Comparison of ENCODE assay signal across 24 cellular contexts in the genomic region with DNA sequence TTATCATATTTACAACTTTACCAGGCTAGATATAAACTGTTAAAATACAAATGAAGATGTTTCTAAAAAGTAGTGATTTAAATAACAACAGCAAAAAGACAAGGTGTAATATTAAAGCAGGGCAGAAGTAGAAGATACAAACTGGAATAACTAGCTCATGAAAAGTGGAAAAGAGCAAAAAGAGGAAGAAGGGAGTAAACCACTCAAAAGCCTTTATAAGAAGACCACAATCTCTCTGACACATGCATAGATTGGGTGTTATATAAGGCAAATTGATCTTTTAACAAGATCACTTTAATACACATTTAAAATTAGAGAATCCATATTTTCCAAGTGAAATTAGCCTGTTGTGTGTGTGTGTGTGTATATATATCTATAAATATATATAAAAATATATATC. TPM values are rescaled to one million over a fixed set of nuclear protein-coding genes. Genes with fewer than 3 reads are reported as not detected.
DNase-seq lines count a peak whose midpoint lies in the region; ATAC-seq lines count a peak whose summit lies in the region.
"Had no signal": no experiment of that assay in that cellular context is flagged by ENCODE, and none has a peak within 500 bp of the region (broad histone marks: within the 10 kb centered on the region; RNA-seq: fewer than 3 reads in every experiment).

No MANE protein-coding gene starts in this region.

- H3K27ac ChIP-seq in Karpas-422 (ENCODE audit: low read length) (no peak overlapping the region), caudate nucleus (ENCODE audit: low read depth, low read length) (no peak overlapping the region)
- H3K27ac ChIP-seq: esophagus squamous epithelium, neural progenitor cell, upper lobe of right lung had no signal

- H3K9me3 ChIP-seq in Karpas-422 (ENCODE audit: low read length): no peaks in the 10 kb centered on the region
- no peaks in the 10 kb centered on the region for H3K9me3 ChIP-seq in T-helper 17 cell (ENCODE audit: control insufficient read depth, low read length, poor library complexity, severe bottlenecking)
- H3K9me3 ChIP-seq: esophagus squamous epithelium, upper lobe of right lung had no signal

- H3K36me3 Mint-ChIP-seq in T-helper 17 cell (ENCODE audit: low read depth): peaks cover 4% of the 10 kb centered on the region
- H3K36me3 Mint-ChIP-seq in activated T-cell treated with anti-CD3 and anti-CD28 coated beads, Interleukin-2, amount 50 U/mL, for 4 hours (ENCODE audit: insufficient read depth): peaks cover 1% of the 10 kb centered on the region
- H3K36me3 Mint-ChIP-seq: neural progenitor cell had no signal

- no peaks in the 10 kb centered on the region for H3K27me3 Mint-ChIP-seq in T-helper 17 cell
- H3K27me3 Mint-ChIP-seq in activated T-cell treated with anti-CD3 and anti-CD28 coated beads, Interleukin-2, amount 50 U/mL, for 4 hours (ENCODE audit: low read depth): no peaks in the 10 kb centered on the region
- H3K27me3 Mint-ChIP-seq: activated naive CD8-positive, alpha-beta T cell treated with anti-CD3 and anti-CD28 coated beads, Interleukin-2, amount 10 ng/mL, durations not matched to agents 7 days and 5 days; CD4-positive, CD25-positive, alpha-beta regulatory T cell had no signal

- H3K4me1 Mint-ChIP-seq in T-helper 17 cell: peaks cover 60% of the 10 kb centered on the region
- H3K4me1 Mint-ChIP-seq in activated T-cell treated with anti-CD3 and anti-CD28 coated beads, Interleukin-2, amount 50 U/mL, for 4 hours (ENCODE audit: low read depth): peaks cover 71% of the 10 kb centered on the region

- no peak for ATAC-seq in T-helper 17 cell
- ATAC-seq in HG03520 (IDR thresholded peaks at IDR 0.05; ENCODE audit: unreplicated experiment): no peak
- ATAC-seq in activated T-cell treated with anti-CD3 and anti-CD28 coated beads, Interleukin-2, amount 50 U/mL, for 4 hours: no peak
- ATAC-seq: GM23338, right cardiac atrium, upper lobe of right lung had no signal

- no peaks in the 10 kb centered on the region for H3K27me3 ChIP-seq in Karpas-422 (ENCODE audit: low read length)
- H3K27me3 ChIP-seq: esophagus squamous epithelium, upper lobe of right lung had no signal

- H3K27ac Mint-ChIP-seq in T-helper 17 cell: peak overlapping the region; percentile 61
- H3K27ac Mint-ChIP-seq: activated naive CD8-positive, alpha-beta T cell treated with anti-CD3 and anti-CD28 coated beads, Interleukin-2, amount 10 ng/mL, durations not matched to agents 7 days and 5 days; CD4-positive, CD25-positive, alpha-beta regulatory T cell; GM23338; HFFc6; neural progenitor cell had no signal

- no peaks in the 10 kb centered on the region for H3K9me3 Mint-ChIP-seq in activated T-cell treated with anti-CD3 and anti-CD28 coated beads, Interleukin-2, amount 50 U/mL, for 4 hours
- H3K9me3 Mint-ChIP-seq: activated naive CD8-positive, alpha-beta T cell treated with anti-CD3 and anti-CD28 coated beads, Interleukin-2, amount 10 ng/mL, durations not matched to agents 7 days and 5 days; CD4-positive, CD25-positive, alpha-beta regulatory T cell; GM23338; HFFc6; neural progenitor cell had no signal

- no peaks in the 10 kb centered on the region for H4K20me1 ChIP-seq in Karpas-422 (ENCODE audit: insufficient read depth, low read depth, low read length)

- no peak overlapping the region for H2AFZ ChIP-seq in Karpas-422 (ENCODE audit: low read length)
- H2AFZ ChIP-seq: GM23338, neural progenitor cell had no signal

- H3K4me2 ChIP-seq in Karpas-422 (ENCODE audit: low read depth, low read length, poor library complexity, severe bottlenecking): no peak overlapping the region
- H3K4me2 ChIP-seq: GM23338, neural progenitor cell had no signal

- H3K4me1 ChIP-seq in Karpas-422 (ENCODE audit: low read length): peaks cover 49% of the 10 kb centered on the region

- no peaks in the 10 kb centered on the region for H3K9me2 ChIP-seq in Karpas-422 (replicated peaks; ENCODE audit: insufficient read depth, low read length)

- peaks cover 85% of the 10 kb centered on the region for H3K79me2 ChIP-seq in Karpas-422 (ENCODE audit: low read length)

- no peak overlapping the region for H3K9ac ChIP-seq in Karpas-422 (ENCODE audit: low read length)
- H3K9ac ChIP-seq: neural progenitor cell had no signal

- 0 out of 2 replicates have a peak, but pooled peaks cover 7% of the 10 kb centered on the region for H3K36me3 ChIP-seq in Karpas-422 (ENCODE audit: insufficient read depth, low read length)
- H3K36me3 ChIP-seq: neural progenitor cell, upper lobe of right lung had no signal

- DNase-seq in Karpas-422 (peak; percentile 54), NOMO-1 (lab: John Stamatoyannopoulos, UW; ENCODE audit: unreplicated experiment in 2 of 2) (peak; percentile 64 to 86), T-helper 17 cell (no peak), caudate nucleus (lab: John Stamatoyannopoulos, UW) (no peak)
- DNase-seq in effector CD4-positive, alpha-beta T cell: no peak
- DNase-seq in activated T-cell treated with anti-CD3 and anti-CD28 coated beads, Interleukin-2, amount 50 U/mL, for 4 hours: no peak
- DNase-seq: activated gamma-delta T cell; activated naive CD8-positive, alpha-beta T cell treated with anti-CD3 and anti-CD28 coated beads, Interleukin-2, amount 10 ng/mL, durations not matched to agents 7 days and 5 days; CD4-positive, CD25-positive, alpha-beta regulatory T cell; EL; esophagus squamous epithelium; foreskin melanocyte; HFFc6; mesenchymal stem cell; NCI-H2081; NCI-H2227 treated with DMSO at 0.1 percent for 48 hours; NCI-H69; right cardiac atrium; stimulated activated CD4-positive, alpha-beta T cell treated with anti-CD3 and anti-CD28 coated beads, Interleukin-2, amount 100 ng/mL, for 48 hours; SW 1271; upper lobe of right lung had no signal

- no peak overlapping the region for H3K4me3 ChIP-seq in Karpas-422 (ENCODE audit: low read length)
- H3K4me3 ChIP-seq: esophagus squamous epithelium, GM23338, neural progenitor cell, upper lobe of right lung had no signal

- no peak overlapping the region for H3K4me3 Mint-ChIP-seq in T-helper 17 cell
- no peak overlapping the region for H3K4me3 Mint-ChIP-seq in activated T-cell treated with anti-CD3 and anti-CD28 coated beads, Interleukin-2, amount 50 U/mL, for 4 hours
- H3K4me3 Mint-ChIP-seq: activated naive CD8-positive, alpha-beta T cell treated with anti-CD3 and anti-CD28 coated beads, Interleukin-2, amount 10 ng/mL, durations not matched to agents 7 days and 5 days; GM23338; HFFc6; neural progenitor cell had no signal

RNA-seq across cellular contexts. Expression of a gene that starts 5.0 kb away (rescaled TPM):
- total RNA-seq in Karpas-422 (2014; rRNA removed; shearing (Covaris generic); ENCODE audit: low replicate concordance): 20.9 and 36.0 TPM in 2 replicates
- 10 to 100 TPM; 32.4 to 35.6 TPM for total RNA-seq in T-helper 17 cell
- total RNA-seq in activated T-cell treated with anti-CD3 and anti-CD28 coated beads, Interleukin-2, amount 50 U/mL, for 4 hours: 1 to 10 TPM; 7.7 to 9.0 (median 9.0) TPM

Comparison
In these comparisons a context has a peak if more than half of its experiments do, and no peak if none do; other contexts are left out.
1. DNase-seq: peak in Karpas-422 (single experiment) and NOMO-1 (2 of 2); none in T-helper 17 cell (0 of 3), effector CD4-positive, alpha-beta T cell (single experiment), activated T-cell treated with anti-CD3 and anti-CD28 coated beads, Interleukin-2, amount 50 U/mL, for 4 hours (single experiment) and caudate nucleus (0 of 61).